Comparison of ENCODE assay signal across 37 cellular contexts in the genomic region with DNA sequence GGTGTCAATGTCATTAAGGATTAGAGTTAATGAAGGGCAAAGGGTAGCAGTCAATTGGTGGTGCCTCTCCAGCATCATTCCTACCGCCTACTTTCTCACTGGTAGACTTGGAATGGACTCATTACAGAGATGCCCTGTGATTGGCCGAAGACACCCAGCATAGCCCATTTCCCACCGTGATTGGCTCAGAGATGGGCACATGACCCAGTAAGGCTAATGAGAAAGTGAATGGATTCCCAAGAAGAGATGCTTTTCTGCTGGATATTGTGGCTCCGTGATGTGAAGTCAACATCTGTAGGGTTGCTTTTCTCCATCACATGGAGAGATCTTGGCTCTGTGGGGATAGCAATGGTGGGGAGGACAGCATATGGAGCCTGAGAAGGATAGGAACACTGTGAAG. TPM values are rescaled to one million over a fixed set of nuclear protein-coding genes. Genes with fewer than 3 reads are reported as not detected.
"Had no signal": no experiment of that assay in that cellular context is flagged by ENCODE, and none has a peak within 500 bp of the region (broad histone marks: within the 10 kb centered on the region; RNA-seq: fewer than 3 reads in every experiment).

No MANE protein-coding gene starts in this region.

- H3K36me3 ChIP-seq: left lung, lower lobe of right lung, neural progenitor cell, neutrophil, ovary, right atrium auricular region, right lobe of liver, thyroid gland, upper lobe of right lung, uterus had no signal

- DNase-seq: hypothalamus; immature natural killer cell; kidney; left colon; left lung; lower lobe of right lung; mammary epithelial cell; mesenchymal stem cell; naive B cell; natural killer cell; nephron progenitor cell; occipital lobe; ovary; right lobe of liver; stimulated activated CD4-positive, alpha-beta T cell treated with anti-CD3 and anti-CD28 coated beads, Interleukin-12 subunit alpha, Interleukin-12 subunit beta, amount 100 ng/mL, for 4 hours; stimulated activated CD4-positive, alpha-beta T cell treated with anti-CD3 and anti-CD28 coated beads, Interleukin-15, amount 100 ng/mL, for 24 hours; stimulated activated CD4-positive, alpha-beta T cell treated with anti-CD3 and anti-CD28 coated beads, Interleukin-2, amount 100 ng/mL, for 24 hours; stimulated activated CD4-positive, alpha-beta T cell treated with anti-CD3 and anti-CD28 coated beads, Interleukin-4, amount 100 ng/mL, for 1 hour; stimulated activated naive B cell treated with anti-CD40 and anti-IgM and Interleukin-4, amounts not matched to agents 10 μg/mL and 1 μg/mL and 100 μg/mL, for 72 hours; stimulated activated naive CD8-positive, alpha-beta T cell treated with anti-CD3 and anti-CD28 coated beads, Interleukin-15, Interleukin-2, amounts not matched to agents 100 U/mL and 50 U/mL, for 24 hours; stomach; testis; thyroid gland; trophoblast cell; upper lobe of right lung; uterus had no signal

- H3K4me1 ChIP-seq: neural progenitor cell, testis, uterus had no signal

- ATAC-seq: left colon; left lung; lower lobe of right lung; natural killer cell; right lobe of liver; stimulated activated naive B cell treated with anti-CD40 and anti-IgM and Interleukin-4, amounts not matched to agents 10 μg/mL and 1 μg/mL and 100 μg/mL, for 72 hours; stimulated activated naive CD8-positive, alpha-beta T cell treated with anti-CD3 and anti-CD28 coated beads, Interleukin-15, Interleukin-2, amounts not matched to agents 100 U/mL and 50 U/mL, for 24 hours; upper lobe of right lung had no signal

- H3K36me3 Mint-ChIP-seq: natural killer cell had no signal

- H3K4me2 ChIP-seq: neural progenitor cell, smooth muscle cell had no signal

- H3K27ac Mint-ChIP-seq: immature natural killer cell; naive B cell; natural killer cell; nephron progenitor cell; neural progenitor cell; progenitor cell of endocrine pancreas; stimulated activated naive B cell treated with anti-CD40 and anti-IgM and Interleukin-4, amounts not matched to agents 10 μg/mL and 1 μg/mL and 100 μg/mL, for 72 hours had no signal

- H3K27me3 ChIP-seq: ovary, testis had no signal

- H3K27ac ChIP-seq: left lung, lower lobe of right lung, neural progenitor cell, neutrophil, ovary, right atrium auricular region, right lobe of liver, stomach, testis, thyroid gland, upper lobe of right lung, uterus had no signal

- H3K4me3 ChIP-seq: left lung, lower lobe of right lung, neural progenitor cell, ovary, right atrium auricular region, right lobe of liver, smooth muscle cell, stomach, testis, thyroid gland, upper lobe of right lung, uterus had no signal

- H3K9me3 ChIP-seq: left lung, lower lobe of right lung, neutrophil, ovary, right atrium auricular region, right lobe of liver, testis, thyroid gland, upper lobe of right lung, uterus had no signal

- H3K9ac ChIP-seq: neural progenitor cell had no signal

- FAIRE-seq: islet of Langerhans, kidney had no signal

- H3K27me3 Mint-ChIP-seq: progenitor cell of endocrine pancreas had no signal

- H3K9me3 Mint-ChIP-seq: natural killer cell had no signal

- H2AFZ ChIP-seq: neural progenitor cell had no signal

- H3K4me3 Mint-ChIP-seq: immature natural killer cell; natural killer cell; nephron progenitor cell; neural progenitor cell; stimulated activated naive B cell treated with anti-CD40 and anti-IgM and Interleukin-4, amounts not matched to agents 10 μg/mL and 1 μg/mL and 100 μg/mL, for 72 hours had no signal

RNA-seq across cellular contexts. Expression of a gene that starts 18.9 kb away (rescaled TPM):
- total RNA-seq: kidney, left lung, lower lobe of right lung, mammary epithelial cell, mononuclear cell, natural killer cell, pulmonary artery endothelial cell, skeletal muscle tissue, upper lobe of right lung had no signal
- polyA plus RNA-seq: immature natural killer cell, mammary epithelial cell had no signal

RNA-seq across cellular contexts. Expression of a gene that starts 38.4 kb away (rescaled TPM):
- total RNA-seq: liver, mammary epithelial cell, occipital lobe, pulmonary artery endothelial cell, renal cortical epithelial cell, right atrium auricular region, skeletal muscle tissue, smooth muscle cell, stomach, thyroid gland had no signal
- polyA plus RNA-seq: mammary epithelial cell had no signal

RNA-seq across cellular contexts. Expression of a gene that starts 42.1 kb away (rescaled TPM):
- total RNA-seq: mammary epithelial cell, occipital lobe, progenitor cell of endocrine pancreas, pulmonary artery endothelial cell, renal cortical epithelial cell, skeletal muscle tissue, smooth muscle cell had no signal
- polyA plus RNA-seq: mammary epithelial cell, smooth muscle cell had no signal
